12 cellular contexts compared by ENCODE assay signal in genomic region chr9:121279841-121280388, GRCh38. TPM values are rescaled to one million over a fixed set of nuclear protein-coding genes. Genes with fewer than 3 reads are reported as not detected.
A peak's percentile ranks its signal among the peaks of the same experiment; 100 is the strongest.
DNase-seq lines count a peak whose midpoint lies in the region; ATAC-seq and TF ChIP-seq lines count a peak whose summit lies in the region.
"Had no signal": no experiment of that assay in that cellular context is flagged by ENCODE, and none has a peak within 500 bp of the region (broad histone marks: within the 10 kb centered on the region; RNA-seq: fewer than 3 reads in every experiment).

No MANE protein-coding gene starts in this region.

- no peaks in the 10 kb centered on the region for H3K9me2 ChIP-seq in SK-N-SH

- H3K9me3 ChIP-seq in SK-N-SH (no peaks in the 10 kb centered on the region), upper lobe of right lung (no peaks in the 10 kb centered on the region)
- H3K9me3 ChIP-seq: body of pancreas had no signal

- H3K27ac ChIP-seq in SK-N-SH (ENCODE audit: low read depth in 2 of 2, low read length in 1 of 2) (peak overlapping the region in 1 of 2 experiments; percentile 95; a peak in 3 of 4 replicates), upper lobe of right lung (peak overlapping the region; percentile 94)
- H3K27ac ChIP-seq: 22Rv1, VCaP had no signal

- peaks cover 80% of the 10 kb centered on the region for H3K4me1 Mint-ChIP-seq in osteocyte (ENCODE audit: unreplicated experiment)
- peaks cover 3% of the 10 kb centered on the region for H3K4me1 Mint-ChIP-seq in activated naive CD8-positive, alpha-beta T cell treated with anti-CD3 and anti-CD28 coated beads for 36 hours

- peak overlapping the region; percentile 74; the same call in 1 of the 2 replicates for H3K4me2 ChIP-seq in SK-N-SH

- intact Hi-C loops in upper lobe of right lung (cut with DNase I) = no loop called here

- TF ChIP-seq CTCF in SK-N-SH (IDR thresholded peaks at IDR 0.05) (no peak), osteocyte (IDR thresholded peaks at IDR 0.05) (no peak), upper lobe of right lung (IDR thresholded peaks at IDR 0.05) (no peak)

- H3K27ac Mint-ChIP-seq in osteocyte (ENCODE audit: unreplicated experiment) = peak overlapping the region; percentile 96
- H3K27ac Mint-ChIP-seq in activated naive CD8-positive, alpha-beta T cell treated with anti-CD3 and anti-CD28 coated beads for 36 hours = no peak overlapping the region

- peaks cover 37% of the 10 kb centered on the region for H3F3A ChIP-seq in SK-N-SH (replicated peaks; ENCODE audit: insufficient read depth)

- no peak for TF ChIP-seq RAD21 in SK-N-SH (IDR thresholded peaks at IDR 0.05; ENCODE audit: low read length)

- POLR2A ChIA-PET in SK-N-SH (lab: Yijun Ruan, JAX) = interaction anchor here (1.3 kb wide), 1 partner anchor 12 kb away, joined by 5 read pairs; the partner anchor contains the start of gene GSN

- peaks cover 33 to 85% of the 10 kb centered on the region in 2 experiments for H3K4me1 ChIP-seq in SK-N-SH (ENCODE audit: control insufficient read depth in 1 of 2, insufficient read depth in 2 of 2, low read depth in 1 of 2, low read length in 1 of 2)
- peaks cover 83% of the 10 kb centered on the region for H3K4me1 ChIP-seq in upper lobe of right lung

- H3K4me3 Mint-ChIP-seq in osteocyte (ENCODE audit: unreplicated experiment) = no peak overlapping the region
- no peak overlapping the region for H3K4me3 Mint-ChIP-seq in activated naive CD8-positive, alpha-beta T cell treated with anti-CD3 and anti-CD28 coated beads for 36 hours

- H3K27me3 ChIP-seq in SK-N-SH (ENCODE audit: insufficient read depth) (no peaks in the 10 kb centered on the region), upper lobe of right lung (no peaks in the 10 kb centered on the region)
- H3K27me3 ChIP-seq: body of pancreas had no signal

- no peak overlapping the region for H2AFZ ChIP-seq in SK-N-SH (ENCODE audit: low read depth)

- H3K27me3 Mint-ChIP-seq in osteocyte (ENCODE audit: unreplicated experiment) = no peaks in the 10 kb centered on the region
- H3K27me3 Mint-ChIP-seq in activated naive CD8-positive, alpha-beta T cell treated with anti-CD3 and anti-CD28 coated beads for 36 hours = no peaks in the 10 kb centered on the region

- H3K79me2 ChIP-seq in SK-N-SH (ENCODE audit: insufficient read depth) = peaks cover 55% of the 10 kb centered on the region

- peaks cover 0 to 4% of the 10 kb centered on the region in 2 experiments for H3K36me3 ChIP-seq in SK-N-SH (replicated peaks in 1 of 2; ENCODE audit: control insufficient read depth in 1 of 2, insufficient read depth in 2 of 2, low read length in 1 of 2)
- peaks cover 6% of the 10 kb centered on the region for H3K36me3 ChIP-seq in upper lobe of right lung

- ATAC-seq in SK-N-SH treated with all-trans-retinoic acid at 6 μM for 48 hours (no peak), upper lobe of right lung (no peak)
- ATAC-seq: body of pancreas had no signal

- CTCF ChIA-PET in SK-N-SH (lab: Yijun Ruan, JAX) = interaction anchor here (1.0 to 1.4 kb wide), 6 partner anchors 9 to 67 kb away, joined by 3 to 9 read pairs (median 4); partner anchors contain the start of gene GSN

- 100% methylated on average over 3 of the region's 10 CpGs for WGBS in SK-N-SH (ENCODE audit: low lambda C conversion rate)

- DNase-seq in SK-N-SH = no peak
- peak; percentile 88 for DNase-seq in foreskin melanocyte
- no peak for DNase-seq in osteocyte (ENCODE audit: extremely low spot score, unreplicated experiment)
- peak; percentile 54 for DNase-seq in upper lobe of right lung
- no peak for DNase-seq in NCI-H1930 (lab: John Stamatoyannopoulos, UW)
- DNase-seq in NAMALWA (ENCODE audit: low spot score) = no peak
- DNase-seq in activated naive CD8-positive, alpha-beta T cell treated with anti-CD3 and anti-CD28 coated beads for 36 hours = no peak
- DNase-seq: body of pancreas, MM.1S had no signal

- H3K4me3 ChIP-seq in SK-N-SH (ENCODE audit: low read depth in 2 of 2, low read length in 1 of 2) (no peak overlapping the region), upper lobe of right lung (no peak overlapping the region)
- H3K4me3 ChIP-seq: body of pancreas had no signal

- TF ChIP-seq EP300 in SK-N-SH (IDR thresholded peaks at IDR 0.05; ENCODE audit: borderline replicate concordance in 1 of 2, low read depth in 1 of 2, low read length in 1 of 2) = no peak

- H3K9ac ChIP-seq in SK-N-SH = no peak overlapping the region

- H3K36me3 Mint-ChIP-seq in osteocyte (ENCODE audit: unreplicated experiment) = peaks cover 18% of the 10 kb centered on the region
- H3K36me3 Mint-ChIP-seq in activated naive CD8-positive, alpha-beta T cell treated with anti-CD3 and anti-CD28 coated beads for 36 hours = no peaks in the 10 kb centered on the region

- H4K20me1 ChIP-seq in SK-N-SH (ENCODE audit: insufficient read depth) = no peaks in the 10 kb centered on the region

- H3K9me3 Mint-ChIP-seq in osteocyte (ENCODE audit: unreplicated experiment) = no peaks in the 10 kb centered on the region
- no peaks in the 10 kb centered on the region for H3K9me3 Mint-ChIP-seq in activated naive CD8-positive, alpha-beta T cell treated with anti-CD3 and anti-CD28 coated beads for 36 hours

TF ChIP-seq in SK-N-SH, 30 proteins besides CTCF, POLR2A, EP300 and RAD21:
- TF ChIP-seq TCF12 (IDR thresholded peaks at IDR 0.05) = no peak
- no peak for TF ChIP-seq MAX (IDR thresholded peaks at IDR 0.05; ENCODE audit: low read depth)
- TF ChIP-seq YY1 (IDR thresholded peaks at IDR 0.05; ENCODE audit: low read depth) = no peak
- no peak for TF ChIP-seq RFX5 (IDR thresholded peaks at IDR 0.05; ENCODE audit: low read length)
- TF ChIP-seq NRF1 (IDR thresholded peaks at IDR 0.05; ENCODE audit: low read depth, low read length) = no peak
- no peak for TF ChIP-seq MEF2A (IDR thresholded peaks at IDR 0.05; ENCODE audit: borderline replicate concordance, low read depth)

TF ChIP-seq in SK-N-SH treated with all-trans-retinoic acid at 6 μM for 48 hours, 23 proteins besides CTCF, POLR2A, EP300 and RAD21:
- TF ChIP-seq GLIS3 (CRISPR knock-in tag; IDR thresholded peaks at IDR 0.05) (no peak), CSDC2 (CRISPR knock-in tag; IDR thresholded peaks at IDR 0.05) (no peak), PPARA (CRISPR knock-in tag; IDR thresholded peaks at IDR 0.05; ENCODE audit: borderline replicate concordance) (no peak), ZFP3 (CRISPR knock-in tag; IDR thresholded peaks at IDR 0.05) (no peak), CSRNP3 (CRISPR knock-in tag; IDR thresholded peaks at IDR 0.05) (no peak), BACH2 (CRISPR knock-in tag; IDR thresholded peaks at IDR 0.05; ENCODE audit: borderline replicate concordance) (no peak), CREB5 (CRISPR knock-in tag; IDR thresholded peaks at IDR 0.05; ENCODE audit: low read depth) (no peak)

RNA-seq across cellular contexts. Expression of gene GSN, which starts 12.0 kb away (rescaled TPM):
- polyA plus RNA-seq in SK-N-SH (2012; rRNA removed) = 168 and 172 TPM in 2 replicates
- polyA plus RNA-seq in SK-N-SH (2012; cell fraction: cytosol; rRNA removed) = 82.7 and 123 TPM in 2 replicates
- polyA plus RNA-seq in SK-N-SH (2012; cell fraction: nucleus; rRNA removed) = 205 and 218 TPM in 2 replicates
- total RNA-seq in osteocyte (235 and 249 TPM in 2 replicates), upper lobe of right lung (464 TPM)
- 1 to 10 TPM; 1.7 to 1.8 TPM for total RNA-seq in activated naive CD8-positive, alpha-beta T cell treated with anti-CD3 and anti-CD28 coated beads for 36 hours

Comparison
In these comparisons a context has a peak if more than half of its experiments do, and no peak if none do; other contexts are left out.
1. DNase-seq: peak in foreskin melanocyte (single experiment) and upper lobe of right lung (single experiment); none in SK-N-SH (single experiment), osteocyte (single experiment), NCI-H1930 (0 of 2), NAMALWA (single experiment) and activated naive CD8-positive, alpha-beta T cell treated with anti-CD3 and anti-CD28 coated beads for 36 hours (single experiment).
2. RNA of gene GSN, which starts 12.0 kb away (total RNA-seq): 464 TPM in upper lobe of right lung (single experiment) and 235 to 249 TPM in osteocyte; 1.7 to 1.8 TPM in activated naive CD8-positive, alpha-beta T cell treated with anti-CD3 and anti-CD28 coated beads for 36 hours; every median in the first group is over 10 times any median in the second.